In genomic region chr2:169561364-169561763, GRCh38 we compare ENCODE assay signal across 20 cellular contexts. TPM values are rescaled to one million over a fixed set of nuclear protein-coding genes. Genes with fewer than 3 reads are reported as not detected.
"Had no signal": no experiment of that assay in that cellular context is flagged by ENCODE, and none has a peak within 500 bp of the region (broad histone marks: within the 10 kb centered on the region; RNA-seq: fewer than 3 reads in every experiment).

No MANE protein-coding gene starts in this region.

- H3K4me3 Mint-ChIP-seq: activated CD4-positive, alpha-beta T cell treated with anti-CD3 and anti-CD28 coated beads, Interleukin-2, amount 10 ng/mL, durations not matched to agents 24 days and 14 days; activated CD8-positive, alpha-beta T cell treated with anti-CD3 and anti-CD28 coated beads, Interleukin-2, amount 10 ng/mL, durations not matched to agents 7 days and 5 days; activated naive CD4-positive, alpha-beta T cell treated with anti-CD3 and anti-CD28 coated beads for 36 hours; activated T-helper 1 cell treated with anti-CD3 and anti-CD28 coated beads, Interleukin-12 subunit alpha, Interleukin-12 subunit beta, Interleukin-2, Interleukin-4 antibody, amounts not matched to agents 30 ng/mL and 10 ng/mL and 1 ng/mL, durations not matched to agents 14 hours and 24 hours and 36 hours; brain; mesothelial cell of epicardium; neural progenitor cell; stimulated activated effector memory CD8-positive, alpha-beta T cell treated with anti-CD3 and anti-CD28 coated beads, Interleukin-12 subunit alpha, Interleukin-12 subunit beta, amount 100 ng/mL, for 72 hours had no signal

- ATAC-seq: activated CD8-positive, alpha-beta T cell treated with anti-CD3 and anti-CD28 coated beads, Interleukin-2, amount 10 ng/mL, durations not matched to agents 7 days and 5 days; esophagus mucosa; pancreas; stimulated activated effector memory CD8-positive, alpha-beta T cell treated with anti-CD3 and anti-CD28 coated beads, Interleukin-12 subunit alpha, Interleukin-12 subunit beta, amount 100 ng/mL, for 72 hours had no signal

- H3K27me3 ChIP-seq: neural progenitor cell, pancreas, thyroid gland, uterus had no signal

- H2AFZ ChIP-seq: neural progenitor cell had no signal

- H3K4me2 ChIP-seq: neural progenitor cell had no signal

- H3K9me3 ChIP-seq: pancreas, thyroid gland, uterus had no signal

- H3K27ac ChIP-seq: coronary artery, neural progenitor cell, pancreas, thyroid gland, uterus had no signal

- H3K4me1 Mint-ChIP-seq: activated CD4-positive, alpha-beta T cell treated with anti-CD3 and anti-CD28 coated beads, Interleukin-2, amount 10 ng/mL, durations not matched to agents 24 days and 14 days; brain; mesothelial cell of epicardium; neural progenitor cell; stimulated activated effector memory CD8-positive, alpha-beta T cell treated with anti-CD3 and anti-CD28 coated beads, Interleukin-12 subunit alpha, Interleukin-12 subunit beta, amount 100 ng/mL, for 72 hours had no signal

- H3K4me1 ChIP-seq: neural progenitor cell, pancreas, thyroid gland, uterus had no signal

- H3K36me3 ChIP-seq: neural progenitor cell, pancreas, uterus had no signal

- H3K27ac Mint-ChIP-seq: activated CD4-positive, alpha-beta T cell treated with anti-CD3 and anti-CD28 coated beads, Interleukin-2, amount 10 ng/mL, durations not matched to agents 24 days and 14 days; activated CD8-positive, alpha-beta T cell treated with anti-CD3 and anti-CD28 coated beads, Interleukin-2, amount 10 ng/mL, durations not matched to agents 7 days and 5 days; activated naive CD4-positive, alpha-beta T cell treated with anti-CD3 and anti-CD28 coated beads for 36 hours; activated T-helper 1 cell treated with anti-CD3 and anti-CD28 coated beads, Interleukin-12 subunit alpha, Interleukin-12 subunit beta, Interleukin-2, Interleukin-4 antibody, amounts not matched to agents 30 ng/mL and 10 ng/mL and 1 ng/mL, durations not matched to agents 14 hours and 24 hours and 36 hours; brain; mesothelial cell of epicardium; neural progenitor cell; stimulated activated effector memory CD8-positive, alpha-beta T cell treated with anti-CD3 and anti-CD28 coated beads, Interleukin-12 subunit alpha, Interleukin-12 subunit beta, amount 100 ng/mL, for 72 hours had no signal

- H3K9me3 Mint-ChIP-seq: activated CD4-positive, alpha-beta T cell treated with anti-CD3 and anti-CD28 coated beads, Interleukin-2, amount 10 ng/mL, durations not matched to agents 24 days and 14 days; activated naive CD4-positive, alpha-beta T cell treated with anti-CD3 and anti-CD28 coated beads for 36 hours; activated T-helper 1 cell treated with anti-CD3 and anti-CD28 coated beads, Interleukin-12 subunit alpha, Interleukin-12 subunit beta, Interleukin-2, Interleukin-4 antibody, amounts not matched to agents 30 ng/mL and 10 ng/mL and 1 ng/mL, durations not matched to agents 14 hours and 24 hours and 36 hours; neural progenitor cell; stimulated activated effector memory CD8-positive, alpha-beta T cell treated with anti-CD3 and anti-CD28 coated beads, Interleukin-12 subunit alpha, Interleukin-12 subunit beta, amount 100 ng/mL, for 72 hours had no signal

- DNase-seq: activated CD4-positive, alpha-beta T cell treated with anti-CD3 and anti-CD28 coated beads, Interleukin-2, amount 10 ng/mL, durations not matched to agents 24 days and 14 days; activated CD4-positive, CD25-positive, alpha-beta regulatory T cell; activated CD8-positive, alpha-beta memory T cell treated with anti-CD3 and anti-CD28 coated beads, Interleukin-2, amount 50 U/mL, for 4 hours; activated CD8-positive, alpha-beta T cell treated with anti-CD3 and anti-CD28 coated beads, Interleukin-2, amount 10 ng/mL, durations not matched to agents 7 days and 5 days; activated naive CD4-positive, alpha-beta T cell treated with anti-CD3 and anti-CD28 coated beads for 36 hours; amygdala; central memory CD4-positive, alpha-beta T cell; islet precursor cell; pancreas; T-helper 2 cell; thyroid gland; uterus had no signal

- H3K27me3 Mint-ChIP-seq: activated CD4-positive, alpha-beta T cell treated with anti-CD3 and anti-CD28 coated beads, Interleukin-2, amount 10 ng/mL, durations not matched to agents 24 days and 14 days; brain had no signal

- H3K9ac ChIP-seq: neural progenitor cell had no signal

- H3K4me3 ChIP-seq: coronary artery, lung, neural progenitor cell, pancreas, thyroid gland, uterus had no signal

RNA-seq across cellular contexts. Expression of gene KLHL41, which starts 51.9 kb away (rescaled TPM):
- total RNA-seq: activated CD8-positive, alpha-beta T cell treated with anti-CD3 and anti-CD28 coated beads, Interleukin-2, amount 10 ng/mL, durations not matched to agents 7 days and 5 days; activated naive CD4-positive, alpha-beta T cell treated with anti-CD3 and anti-CD28 coated beads for 36 hours; activated T-helper 1 cell treated with anti-CD3 and anti-CD28 coated beads, Interleukin-12 subunit alpha, Interleukin-12 subunit beta, Interleukin-2, Interleukin-4 antibody, amounts not matched to agents 30 ng/mL and 10 ng/mL and 1 ng/mL, durations not matched to agents 14 hours and 24 hours and 36 hours had no signal
